In genomic region chr6:34791164-34791841, GRCh38 we compare ENCODE assay signal across 1 cellular context.
A peak's percentile ranks its signal among the peaks of the same experiment; 100 is the strongest.
TF ChIP-seq lines count a peak whose summit lies in the region.

No MANE protein-coding gene starts in this region.

TF ChIP-seq in HepG2, 621 proteins besides CTCF, POLR2A, EP300 and RAD21 (continued from another document and continues in another):
- TF ChIP-seq ZNF770 (CRISPR knock-in tag; IDR thresholded peaks at IDR 0.05) (peak; percentile 47; the same call in 1 of the 2 replicates), ZFP37 (CRISPR knock-in tag; IDR thresholded peaks at IDR 0.05; ENCODE audit: borderline replicate concordance) (no peak), MNT (IDR thresholded peaks at IDR 0.05) (no peak), ZNF597 (CRISPR knock-in tag; IDR thresholded peaks at IDR 0.05) (no peak), ZNF772 (CRISPR knock-in tag; IDR thresholded peaks at IDR 0.05) (no peak), ZNF775 (CRISPR knock-in tag; IDR thresholded peaks at IDR 0.05; ENCODE audit: borderline replicate concordance) (no peak), ZNF512 (CRISPR knock-in tag; IDR thresholded peaks at IDR 0.05) (no peak), PATZ1 (CRISPR knock-in tag; IDR thresholded peaks at IDR 0.05) (peak; percentile 68), SMC3 (IDR thresholded peaks at IDR 0.05; ENCODE audit: low read length) (no peak), SRY (CRISPR knock-in tag; IDR thresholded peaks at IDR 0.05) (no peak), ZNF296 (CRISPR knock-in tag; conservative IDR thresholded peaks at IDR 0.05) (0 out of 2 replicates have a peak, but pooled peaks have one; percentile 56), FOXC1 (CRISPR knock-in tag; IDR thresholded peaks at IDR 0.05; ENCODE audit: borderline replicate concordance) (peak; percentile 17; the same call in 1 of the 2 replicates), ZBTB14 (CRISPR knock-in tag; IDR thresholded peaks at IDR 0.05) (no peak), ZBTB8A (CRISPR knock-in tag; IDR thresholded peaks at IDR 0.05; ENCODE audit: borderline replicate concordance, low read depth) (no peak), GFI1 (CRISPR knock-in tag; IDR thresholded peaks at IDR 0.05; ENCODE audit: borderline replicate concordance) (no peak), ZNF75D (CRISPR knock-in tag; IDR thresholded peaks at IDR 0.05; ENCODE audit: borderline replicate concordance) (no peak), ZNF318 (CRISPR knock-in tag; IDR thresholded peaks at IDR 0.05) (0 out of 2 replicates have a peak, but pooled peaks have one; percentile 31), NFE2 (CRISPR knock-in tag; IDR thresholded peaks at IDR 0.05) (no peak), ASH2L (IDR thresholded peaks at IDR 0.05; ENCODE audit: insufficient read length, low read depth, low read length) (no peak), ZFP36 (IDR thresholded peaks at IDR 0.05; ENCODE audit: borderline replicate concordance, low read depth, low read length, partially characterized antibody) (no peak), JUN (CRISPR knock-in tag; IDR thresholded peaks at IDR 0.05) (no peak), STAT6 (CRISPR knock-in tag; IDR thresholded peaks at IDR 0.05; ENCODE audit: borderline replicate concordance) (0 out of 2 replicates have a peak, but pooled peaks have one; percentile 12), PRPF4 (IDR thresholded peaks at IDR 0.05; ENCODE audit: low read depth, low read length, poor library complexity, severe bottlenecking) (no peak), IKZF5 (CRISPR knock-in tag; IDR thresholded peaks at IDR 0.05) (peak; percentile 55; the same call in 1 of the 2 replicates), ZNF335 (CRISPR knock-in tag; IDR thresholded peaks at IDR 0.05) (no peak; the same call in 1 of the 2 replicates), SIN3B (IDR thresholded peaks at IDR 0.05; ENCODE audit: low read length) (no peak), SP1 (IDR thresholded peaks at IDR 0.05) (no peak), SP1 (CRISPR knock-in tag; IDR thresholded peaks at IDR 0.05) (no peak), GATAD2A (CRISPR knock-in tag; IDR thresholded peaks at IDR 0.05) (peak; percentile 82), CHD2 (IDR thresholded peaks at IDR 0.05; ENCODE audit: low read depth, low read length) (no peak), MED1 (CRISPR knock-in tag; IDR thresholded peaks at IDR 0.05) (peak; percentile 31), ZFAT (CRISPR knock-in tag; conservative IDR thresholded peaks at IDR 0.05) (no peak)
